Comparison of ENCODE assay signal across 1 cellular context in the genomic region with DNA sequence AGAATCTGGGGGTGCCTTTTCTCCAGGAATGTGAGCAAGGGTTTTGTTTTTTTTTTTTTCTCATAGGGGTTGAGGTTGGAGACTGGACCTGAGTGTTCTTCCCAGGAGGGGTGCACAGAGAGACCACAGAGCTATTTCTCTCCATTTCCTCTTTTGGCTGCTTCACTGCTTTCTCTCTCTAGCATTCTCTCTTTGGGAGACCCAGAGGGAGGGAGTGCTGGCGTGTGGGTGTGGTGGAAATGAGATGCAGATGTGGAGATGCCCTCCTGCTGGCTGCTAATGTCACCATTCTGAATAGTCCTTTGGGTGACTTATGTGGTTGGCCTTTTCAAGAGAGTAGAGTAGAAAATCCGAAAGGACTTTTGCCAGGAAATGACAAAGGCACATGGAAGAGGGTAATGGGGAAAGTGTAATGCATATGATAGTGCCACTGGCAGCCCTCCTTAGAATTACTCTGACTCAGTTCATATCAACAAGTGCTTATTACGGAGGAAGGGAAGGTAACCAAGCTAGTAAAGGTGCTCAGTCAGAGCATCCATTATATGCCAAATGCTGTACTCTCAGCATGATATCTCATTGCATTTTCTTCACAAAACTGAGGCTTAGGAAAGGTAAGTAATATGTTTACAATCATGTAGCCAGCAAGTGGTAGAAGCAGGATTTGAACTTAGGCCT.
TF ChIP-seq lines count a peak whose summit lies in the region.

No MANE protein-coding gene starts in this region.

TF ChIP-seq in HEK293, 187 proteins besides CTCF, POLR2A, EP300 and RAD21 (continued from another document):
- TF ChIP-seq, protein P1, sequence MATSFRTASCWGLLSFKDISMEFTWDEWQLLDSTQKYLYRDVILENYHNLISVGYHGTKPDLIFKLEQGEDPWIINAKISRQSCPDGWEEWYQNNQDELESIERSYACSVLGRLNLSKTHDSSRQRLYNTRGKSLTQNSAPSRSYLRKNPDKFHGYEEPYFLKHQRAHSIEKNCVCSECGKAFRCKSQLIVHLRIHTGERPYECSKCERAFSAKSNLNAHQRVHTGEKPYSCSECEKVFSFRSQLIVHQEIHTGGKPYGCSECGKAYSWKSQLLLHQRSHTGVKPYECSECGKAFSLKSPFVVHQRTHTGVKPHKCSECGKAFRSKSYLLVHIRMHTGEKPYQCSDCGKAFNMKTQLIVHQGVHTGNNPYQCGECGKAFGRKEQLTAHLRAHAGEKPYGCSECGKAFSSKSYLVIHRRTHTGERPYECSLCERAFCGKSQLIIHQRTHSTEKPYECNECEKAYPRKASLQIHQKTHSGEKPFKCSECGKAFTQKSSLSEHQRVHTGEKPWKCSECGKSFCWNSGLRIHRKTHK (tag by site-specific recombination; IDR thresholded peaks at IDR 0.05): no peak
- TF ChIP-seq RBAK (tag by site-specific recombination; IDR thresholded peaks at IDR 0.05): no peak
- no peak for TF ChIP-seq ZNF629 (tag by site-specific recombination; IDR thresholded peaks at IDR 0.05)
- TF ChIP-seq ZEB2 (tag by site-specific recombination; IDR thresholded peaks at IDR 0.05): no peak
- TF ChIP-seq OSR2 (tag by site-specific recombination; IDR thresholded peaks at IDR 0.05): no peak
- TF ChIP-seq ZSCAN23 (tag by site-specific recombination; IDR thresholded peaks at IDR 0.05): no peak
- no peak for TF ChIP-seq ZNF585B (tag by site-specific recombination; IDR thresholded peaks at IDR 0.05)
- TF ChIP-seq ZNF354C (tag by site-specific recombination; IDR thresholded peaks at IDR 0.05; ENCODE audit: borderline replicate concordance, low read depth): no peak
- TF ChIP-seq, protein P2, sequence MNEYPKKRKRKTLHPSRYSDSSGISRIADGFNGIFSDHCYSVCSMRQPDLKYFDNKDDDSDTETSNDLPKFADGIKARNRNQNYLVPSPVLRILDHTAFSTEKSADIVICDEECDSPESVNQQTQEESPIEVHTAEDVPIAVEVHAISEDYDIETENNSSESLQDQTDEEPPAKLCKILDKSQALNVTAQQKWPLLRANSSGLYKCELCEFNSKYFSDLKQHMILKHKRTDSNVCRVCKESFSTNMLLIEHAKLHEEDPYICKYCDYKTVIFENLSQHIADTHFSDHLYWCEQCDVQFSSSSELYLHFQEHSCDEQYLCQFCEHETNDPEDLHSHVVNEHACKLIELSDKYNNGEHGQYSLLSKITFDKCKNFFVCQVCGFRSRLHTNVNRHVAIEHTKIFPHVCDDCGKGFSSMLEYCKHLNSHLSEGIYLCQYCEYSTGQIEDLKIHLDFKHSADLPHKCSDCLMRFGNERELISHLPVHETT (tag by site-specific recombination; IDR thresholded peaks at IDR 0.05): no peak
- no peak for TF ChIP-seq ZNF610 (tag by site-specific recombination; IDR thresholded peaks at IDR 0.05; ENCODE audit: borderline replicate concordance)
- no peak for TF ChIP-seq REPIN1 (tag by site-specific recombination; IDR thresholded peaks at IDR 0.05; ENCODE audit: low read depth)
- TF ChIP-seq, protein P3, sequence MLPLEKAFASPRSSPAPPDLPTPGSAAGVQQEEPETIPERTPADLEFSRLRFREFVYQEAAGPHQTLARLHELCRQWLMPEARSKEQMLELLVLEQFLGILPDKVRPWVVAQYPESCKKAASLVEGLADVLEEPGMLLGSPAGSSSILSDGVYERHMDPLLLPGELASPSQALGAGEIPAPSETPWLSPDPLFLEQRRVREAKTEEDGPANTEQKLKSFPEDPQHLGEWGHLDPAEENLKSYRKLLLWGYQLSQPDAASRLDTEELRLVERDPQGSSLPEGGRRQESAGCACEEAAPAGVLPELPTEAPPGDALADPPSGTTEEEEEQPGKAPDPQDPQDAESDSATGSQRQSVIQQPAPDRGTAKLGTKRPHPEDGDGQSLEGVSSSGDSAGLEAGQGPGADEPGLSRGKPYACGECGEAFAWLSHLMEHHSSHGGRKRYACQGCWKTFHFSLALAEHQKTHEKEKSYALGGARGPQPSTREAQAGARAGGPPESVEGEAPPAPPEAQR (tag by site-specific recombination; IDR thresholded peaks at IDR 0.05): no peak
- TF ChIP-seq ZNF184 (tag by site-specific recombination; IDR thresholded peaks at IDR 0.05): no peak
- TF ChIP-seq HOXD13 (CRISPR knock-in tag; IDR thresholded peaks at IDR 0.05; ENCODE audit: borderline replicate concordance): no peak
- TF ChIP-seq, protein P4, sequence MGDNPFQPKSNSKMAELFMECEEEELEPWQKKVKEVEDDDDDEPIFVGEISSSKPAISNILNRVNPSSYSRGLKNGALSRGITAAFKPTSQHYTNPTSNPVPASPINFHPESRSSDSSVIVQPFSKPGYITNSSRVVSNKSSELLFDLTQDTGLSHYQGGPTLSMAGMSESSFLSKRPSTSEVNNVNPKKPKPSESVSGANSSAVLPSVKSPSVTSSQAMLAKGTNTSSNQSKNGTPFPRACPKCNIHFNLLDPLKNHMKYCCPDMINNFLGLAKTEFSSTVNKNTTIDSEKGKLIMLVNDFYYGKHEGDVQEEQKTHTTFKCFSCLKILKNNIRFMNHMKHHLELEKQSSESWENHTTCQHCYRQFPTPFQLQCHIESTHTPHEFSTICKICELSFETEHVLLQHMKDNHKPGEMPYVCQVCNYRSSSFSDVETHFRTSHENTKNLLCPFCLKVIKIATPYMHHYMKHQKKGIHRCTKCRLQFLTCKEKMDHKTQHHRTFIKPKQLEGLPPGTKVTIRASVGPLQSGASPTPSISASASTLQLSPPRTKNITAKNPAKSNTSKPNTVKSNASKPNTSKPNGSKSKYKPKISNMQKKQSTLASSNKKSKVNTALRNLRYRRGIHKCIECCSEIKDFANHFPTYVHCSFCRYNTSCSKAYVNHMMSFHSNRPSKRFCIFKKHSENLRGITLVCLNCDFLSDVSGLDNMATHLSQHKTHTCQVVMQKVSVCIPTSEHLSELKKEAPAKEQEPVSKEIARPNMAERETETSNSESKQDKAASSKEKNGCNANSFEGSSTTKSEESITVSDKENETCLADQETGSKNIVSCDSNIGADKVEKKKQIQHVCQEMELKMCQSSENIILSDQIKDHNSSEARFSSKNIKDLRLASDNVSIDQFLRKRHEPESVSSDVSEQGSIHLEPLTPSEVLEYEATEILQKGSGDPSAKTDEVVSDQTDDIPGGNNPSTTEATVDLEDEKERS (tag by site-specific recombination; IDR thresholded peaks at IDR 0.05): no peak
- TF ChIP-seq ZNF394 (tag by site-specific recombination; IDR thresholded peaks at IDR 0.05; ENCODE audit: borderline replicate concordance): no peak
- peak; percentile 82 for TF ChIP-seq FEZF1 (tag by site-specific recombination; IDR thresholded peaks at IDR 0.05)
- TF ChIP-seq ZNF416 (tag by site-specific recombination; IDR thresholded peaks at IDR 0.05): no peak
- TF ChIP-seq, protein P5, sequence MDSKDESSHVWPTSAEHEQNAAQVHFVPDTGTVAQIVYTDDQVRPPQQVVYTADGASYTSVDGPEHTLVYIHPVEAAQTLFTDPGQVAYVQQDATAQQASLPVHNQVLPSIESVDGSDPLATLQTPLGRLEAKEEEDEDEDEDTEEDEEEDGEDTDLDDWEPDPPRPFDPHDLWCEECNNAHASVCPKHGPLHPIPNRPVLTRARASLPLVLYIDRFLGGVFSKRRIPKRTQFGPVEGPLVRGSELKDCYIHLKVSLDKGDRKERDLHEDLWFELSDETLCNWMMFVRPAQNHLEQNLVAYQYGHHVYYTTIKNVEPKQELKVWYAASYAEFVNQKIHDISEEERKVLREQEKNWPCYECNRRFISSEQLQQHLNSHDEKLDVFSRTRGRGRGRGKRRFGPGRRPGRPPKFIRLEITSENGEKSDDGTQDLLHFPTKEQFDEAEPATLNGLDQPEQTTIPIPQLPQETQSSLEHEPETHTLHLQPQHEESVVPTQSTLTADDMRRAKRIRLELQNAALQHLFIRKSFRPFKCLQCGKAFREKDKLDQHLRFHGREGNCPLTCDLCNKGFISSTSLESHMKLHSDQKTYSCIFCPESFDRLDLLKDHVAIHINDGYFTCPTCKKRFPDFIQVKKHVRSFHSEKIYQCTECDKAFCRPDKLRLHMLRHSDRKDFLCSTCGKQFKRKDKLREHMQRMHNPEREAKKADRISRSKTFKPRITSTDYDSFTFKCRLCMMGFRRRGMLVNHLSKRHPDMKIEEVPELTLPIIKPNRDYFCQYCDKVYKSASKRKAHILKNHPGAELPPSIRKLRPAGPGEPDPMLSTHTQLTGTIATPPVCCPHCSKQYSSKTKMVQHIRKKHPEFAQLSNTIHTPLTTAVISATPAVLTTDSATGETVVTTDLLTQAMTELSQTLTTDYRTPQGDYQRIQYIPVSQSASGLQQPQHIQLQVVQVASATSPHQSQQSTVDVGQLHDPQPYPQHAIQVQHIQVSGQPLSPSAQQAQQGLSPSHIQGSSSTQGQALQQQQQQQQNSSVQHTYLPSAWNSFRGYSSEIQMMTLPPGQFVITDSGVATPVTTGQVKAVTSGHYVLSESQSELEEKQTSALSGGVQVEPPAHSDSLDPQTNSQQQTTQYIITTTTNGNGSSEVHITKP (tag by site-specific recombination; IDR thresholded peaks at IDR 0.05): peak; percentile 65
- no peak for TF ChIP-seq ZNF155 (tag by site-specific recombination; IDR thresholded peaks at IDR 0.05)
- no peak for TF ChIP-seq ZNF624 (tag by site-specific recombination; IDR thresholded peaks at IDR 0.05)
- TF ChIP-seq KLF1 (tag by site-specific recombination; IDR thresholded peaks at IDR 0.05): no peak
- TF ChIP-seq ZNF768 (tag by site-specific recombination; IDR thresholded peaks at IDR 0.05): no peak
- no peak for TF ChIP-seq ZNF132 (tag by site-specific recombination; IDR thresholded peaks at IDR 0.05; ENCODE audit: borderline replicate concordance)
